ENCODE assay signal across 13 cellular contexts in genomic region chr10:3892440-3893101, GRCh38.
DNase-seq lines count a peak whose midpoint lies in the region; ATAC-seq lines count a peak whose summit lies in the region.
"Had no signal": no experiment of that assay in that cellular context is flagged by ENCODE, and none has a peak within 500 bp of the region (broad histone marks: within the 10 kb centered on the region; RNA-seq: fewer than 3 reads in every experiment).

No MANE protein-coding gene starts in this region.

- ATAC-seq in activated CD8-positive, alpha-beta memory T cell treated with anti-CD3 and anti-CD28 coated beads, Interleukin-2, amount 10 ng/mL, durations not matched to agents 7 days and 5 days = peak; percentile 72
- peak; percentile 73 for ATAC-seq in activated naive CD8-positive, alpha-beta T cell treated with anti-CD3 and anti-CD28 coated beads, Interleukin-2, amount 10 ng/mL, durations not matched to agents 7 days and 5 days (ENCODE audit: low read depth)
- no peak for ATAC-seq in GM21423 (IDR thresholded peaks at IDR 0.05; ENCODE audit: unreplicated experiment)
- ATAC-seq: pancreas had no signal

- no peak overlapping the region for H3K4me3 Mint-ChIP-seq in activated CD8-positive, alpha-beta memory T cell treated with anti-CD3 and anti-CD28 coated beads, Interleukin-2, amount 10 ng/mL, durations not matched to agents 7 days and 5 days
- H3K4me3 Mint-ChIP-seq in activated naive CD8-positive, alpha-beta T cell treated with anti-CD3 and anti-CD28 coated beads, Interleukin-2, amount 10 ng/mL, durations not matched to agents 7 days and 5 days = no peak overlapping the region
- peak overlapping the region; percentile 30 for H3K4me3 Mint-ChIP-seq in stimulated activated naive CD8-positive, alpha-beta T cell treated with anti-CD3 and anti-CD28 coated beads, Interleukin-15, Interleukin-2, amounts not matched to agents 100 ng/mL and 50 ng/mL, for 24 hours

- peak; percentile 43 for DNase-seq in activated CD8-positive, alpha-beta memory T cell treated with anti-CD3 and anti-CD28 coated beads, Interleukin-2, amount 10 ng/mL, durations not matched to agents 7 days and 5 days
- no peak for DNase-seq in activated CD8-positive, alpha-beta memory T cell treated with anti-CD3 and anti-CD28 coated beads, Interleukin-2, amount 50 U/mL, for 4 hours
- no peak for DNase-seq in activated naive CD8-positive, alpha-beta T cell treated with anti-CD3 and anti-CD28 coated beads, Interleukin-2, amount 10 ng/mL, durations not matched to agents 7 days and 5 days
- peak; percentile 92 for DNase-seq in lung microvascular endothelial cell (ENCODE audit: low read depth in 2 of 2)
- DNase-seq in NOMO-1 treated with dmso at 0.1 percent for 144 hours (lab: John Stamatoyannopoulos, UW; ENCODE audit: unreplicated experiment) = no peak
- DNase-seq in NCI-H2029 treated with DMSO at 0.1 percent for 48 hours (lab: John Stamatoyannopoulos, UW) = no peak
- DNase-seq: ACHN, esophagus squamous epithelium, NCI-H2081 treated with DMSO at 0.1 percent for 48 hours, pancreas had no signal

- POLR2A ChIA-PET in activated naive CD8-positive, alpha-beta T cell treated with anti-CD3 and anti-CD28 coated beads, Interleukin-2, amount 10 ng/mL, durations not matched to agents 7 days and 5 days (lab: Charles Lee) = interaction anchor here (0.6 to 1.6 kb wide), 4 partner anchors 13 to 107 kb away, joined by 3 to 6 read pairs (median 3); partner anchors contain the start of gene KLF6

- H3K27me3 Mint-ChIP-seq in activated CD8-positive, alpha-beta memory T cell treated with anti-CD3 and anti-CD28 coated beads, Interleukin-2, amount 10 ng/mL, durations not matched to agents 7 days and 5 days = no peaks in the 10 kb centered on the region
- H3K27me3 Mint-ChIP-seq in activated naive CD8-positive, alpha-beta T cell treated with anti-CD3 and anti-CD28 coated beads, Interleukin-2, amount 10 ng/mL, durations not matched to agents 7 days and 5 days = no peaks in the 10 kb centered on the region
- H3K27me3 Mint-ChIP-seq in stimulated activated naive CD8-positive, alpha-beta T cell treated with anti-CD3 and anti-CD28 coated beads, Interleukin-15, Interleukin-2, amounts not matched to agents 100 ng/mL and 50 ng/mL, for 24 hours = no peaks in the 10 kb centered on the region
- H3K27me3 Mint-ChIP-seq: IgD-negative memory B cell had no signal

- H3K36me3 Mint-ChIP-seq in activated CD8-positive, alpha-beta memory T cell treated with anti-CD3 and anti-CD28 coated beads, Interleukin-2, amount 10 ng/mL, durations not matched to agents 7 days and 5 days = peaks cover 1% of the 10 kb centered on the region
- H3K36me3 Mint-ChIP-seq in activated naive CD8-positive, alpha-beta T cell treated with anti-CD3 and anti-CD28 coated beads, Interleukin-2, amount 10 ng/mL, durations not matched to agents 7 days and 5 days = no peaks in the 10 kb centered on the region
- H3K36me3 Mint-ChIP-seq in stimulated activated naive CD8-positive, alpha-beta T cell treated with anti-CD3 and anti-CD28 coated beads, Interleukin-15, Interleukin-2, amounts not matched to agents 100 ng/mL and 50 ng/mL, for 24 hours (ENCODE audit: low read depth) = no peaks in the 10 kb centered on the region
- H3K36me3 Mint-ChIP-seq: IgD-negative memory B cell had no signal

- H3K27ac Mint-ChIP-seq in activated CD8-positive, alpha-beta memory T cell treated with anti-CD3 and anti-CD28 coated beads, Interleukin-2, amount 10 ng/mL, durations not matched to agents 7 days and 5 days = peak overlapping the region; percentile 82
- H3K27ac Mint-ChIP-seq in activated naive CD8-positive, alpha-beta T cell treated with anti-CD3 and anti-CD28 coated beads, Interleukin-2, amount 10 ng/mL, durations not matched to agents 7 days and 5 days = peak overlapping the region; percentile 17
- peak overlapping the region; percentile 85 for H3K27ac Mint-ChIP-seq in stimulated activated naive CD8-positive, alpha-beta T cell treated with anti-CD3 and anti-CD28 coated beads, Interleukin-15, Interleukin-2, amounts not matched to agents 100 ng/mL and 50 ng/mL, for 24 hours

- H3K4me1 Mint-ChIP-seq in activated CD8-positive, alpha-beta memory T cell treated with anti-CD3 and anti-CD28 coated beads, Interleukin-2, amount 10 ng/mL, durations not matched to agents 7 days and 5 days = peaks cover 51% of the 10 kb centered on the region
- peaks cover 24% of the 10 kb centered on the region for H3K4me1 Mint-ChIP-seq in activated naive CD8-positive, alpha-beta T cell treated with anti-CD3 and anti-CD28 coated beads, Interleukin-2, amount 10 ng/mL, durations not matched to agents 7 days and 5 days
- H3K4me1 Mint-ChIP-seq in stimulated activated naive CD8-positive, alpha-beta T cell treated with anti-CD3 and anti-CD28 coated beads, Interleukin-15, Interleukin-2, amounts not matched to agents 100 ng/mL and 50 ng/mL, for 24 hours (ENCODE audit: low read depth) = peaks cover 69% of the 10 kb centered on the region

- CTCF ChIA-PET in activated CD8-positive, alpha-beta memory T cell treated with anti-CD3 and anti-CD28 coated beads, Interleukin-2, amount 10 ng/mL, durations not matched to agents 7 days and 5 days (lab: Charles Lee) = interaction anchor here (1.1 to 1.5 kb wide), 5 partner anchors 9 to 152 kb away, joined by 3 to 10 read pairs (median 3); no protein-coding TSS in a partner anchor

- H3K9me3 Mint-ChIP-seq in activated CD8-positive, alpha-beta memory T cell treated with anti-CD3 and anti-CD28 coated beads, Interleukin-2, amount 10 ng/mL, durations not matched to agents 7 days and 5 days (ENCODE audit: low read depth) = no peaks in the 10 kb centered on the region
- peaks cover 4% of the 10 kb centered on the region for H3K9me3 Mint-ChIP-seq in activated naive CD8-positive, alpha-beta T cell treated with anti-CD3 and anti-CD28 coated beads, Interleukin-2, amount 10 ng/mL, durations not matched to agents 7 days and 5 days
- H3K9me3 Mint-ChIP-seq in stimulated activated naive CD8-positive, alpha-beta T cell treated with anti-CD3 and anti-CD28 coated beads, Interleukin-15, Interleukin-2, amounts not matched to agents 100 ng/mL and 50 ng/mL, for 24 hours = no peaks in the 10 kb centered on the region
- H3K9me3 Mint-ChIP-seq: IgD-negative memory B cell had no signal

Comparison
In these comparisons a context has a peak if more than half of its experiments do, and no peak if none do; other contexts are left out.
1. DNase-seq: peak in activated CD8-positive, alpha-beta memory T cell treated with anti-CD3 and anti-CD28 coated beads, Interleukin-2, amount 10 ng/mL, durations not matched to agents 7 days and 5 days (single experiment) and lung microvascular endothelial cell (2 of 2); none in activated CD8-positive, alpha-beta memory T cell treated with anti-CD3 and anti-CD28 coated beads, Interleukin-2, amount 50 U/mL, for 4 hours (single experiment), activated naive CD8-positive, alpha-beta T cell treated with anti-CD3 and anti-CD28 coated beads, Interleukin-2, amount 10 ng/mL, durations not matched to agents 7 days and 5 days (single experiment), NOMO-1 treated with dmso at 0.1 percent for 144 hours (single experiment) and NCI-H2029 treated with DMSO at 0.1 percent for 48 hours (single experiment).
2. H3K27ac Mint-ChIP-seq: peak in every context shown above with its lines; median percentile 85 in stimulated activated naive CD8-positive, alpha-beta T cell treated with anti-CD3 and anti-CD28 coated beads, Interleukin-15, Interleukin-2, amounts not matched to agents 100 ng/mL and 50 ng/mL, for 24 hours; 82 in activated CD8-positive, alpha-beta memory T cell treated with anti-CD3 and anti-CD28 coated beads, Interleukin-2, amount 10 ng/mL, durations not matched to agents 7 days and 5 days; 17 in activated naive CD8-positive, alpha-beta T cell treated with anti-CD3 and anti-CD28 coated beads, Interleukin-2, amount 10 ng/mL, durations not matched to agents 7 days and 5 days.